ENCODE assay signal across 14 cellular contexts in the genomic region with DNA sequence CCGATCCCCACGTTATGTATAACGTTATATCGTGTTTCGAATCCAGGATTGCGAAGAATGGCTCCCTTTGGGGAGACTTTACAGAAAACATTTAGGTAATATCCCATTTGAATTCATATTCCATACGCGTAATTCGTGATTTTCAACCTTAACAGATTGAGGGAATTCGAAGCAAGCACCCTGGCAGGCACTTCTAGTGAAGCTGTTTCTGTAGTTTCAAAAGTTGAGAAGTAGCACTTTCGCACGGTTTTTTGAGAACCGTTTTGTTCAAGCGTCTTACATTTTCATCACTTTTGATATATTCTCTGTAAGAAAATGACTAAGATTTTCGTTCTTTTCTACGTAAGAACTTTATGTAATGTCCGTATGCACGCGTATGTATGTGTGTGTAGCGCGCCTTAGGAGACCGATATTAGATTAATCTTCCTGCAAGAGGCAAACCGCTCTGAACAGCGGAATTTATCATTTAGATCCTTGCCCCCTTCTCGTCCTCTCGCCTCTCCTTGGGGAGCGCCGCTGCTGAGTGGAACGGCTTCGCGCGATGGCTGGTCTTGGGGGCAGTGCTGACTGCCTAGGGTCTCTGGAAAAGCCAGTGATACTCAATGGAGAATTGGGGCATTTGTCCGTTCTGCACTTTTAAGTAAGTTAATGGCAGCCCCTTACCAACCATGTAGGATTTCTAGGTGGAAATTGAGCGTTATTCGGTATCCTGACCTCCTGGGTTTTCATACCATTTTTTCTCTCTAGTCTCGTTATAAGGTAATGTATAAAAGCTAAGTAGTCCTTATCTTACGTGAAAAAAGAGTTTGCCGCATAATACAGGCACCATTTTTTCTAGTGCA. TPM values are rescaled to one million over a fixed set of nuclear protein-coding genes. Genes with fewer than 3 reads are reported as not detected.
DNase-seq lines count a peak whose midpoint lies in the region; ATAC-seq, FAIRE-seq and TF ChIP-seq lines count a peak whose summit lies in the region.
"Had no signal": no experiment of that assay in that cellular context is flagged by ENCODE, and none has a peak within 500 bp of the region (broad histone marks: within the 10 kb centered on the region; RNA-seq: fewer than 3 reads in every experiment).

No MANE protein-coding gene starts in this region.

- H3K9ac ChIP-seq in kidney (ENCODE audit: low read length in 2 of 2): no peak overlapping the region

- no peak for TF ChIP-seq POLR2A in stomach (IDR thresholded peaks at IDR 0.05)

- no peak overlapping the region for H3K4me3 Mint-ChIP-seq in activated CD8-positive, alpha-beta memory T cell treated with anti-CD3 and anti-CD28 coated beads, Interleukin-2, amount 10 ng/mL, durations not matched to agents 7 days and 5 days
- H3K4me3 Mint-ChIP-seq: activated CD4-positive, alpha-beta memory T cell treated with anti-CD3 and anti-CD28 coated beads for 36 hours had no signal

- intact Hi-C loops in kidney (cut with DNase I) (no loop called here), stomach (cut with DNase I; ENCODE audit: low total_unique reads) (no loop called here)

- no peak for TF ChIP-seq CTCF in astrocyte of the spinal cord (IDR thresholded peaks at IDR 0.05; ENCODE audit: low read depth, low read length)
- no peak for TF ChIP-seq CTCF in kidney (IDR thresholded peaks at IDR 0.05; ENCODE audit: borderline replicate concordance, extremely low read depth, insufficient read depth)
- no peak for TF ChIP-seq CTCF in stomach (IDR thresholded peaks at IDR 0.05)

- H3K4me1 ChIP-seq in kidney (ENCODE audit: control insufficient read depth in 1 of 2, insufficient read depth in 1 of 2, low read depth in 1 of 2, low read length in 2 of 2) (peaks cover 0 to 4% of the 10 kb centered on the region in 2 donors), stomach (peaks cover 0 to 30% (median 22%) of the 10 kb centered on the region in 4 donors)
- H3K4me1 ChIP-seq: colonic mucosa had no signal

- CTCF ChIA-PET in activated CD8-positive, alpha-beta memory T cell treated with anti-CD3 and anti-CD28 coated beads, Interleukin-2, amount 10 ng/mL, durations not matched to agents 7 days and 5 days (lab: Charles Lee): no interaction called here

- peak overlapping the region; percentile 10 for H3K4me3 ChIP-seq in astrocyte of the spinal cord (ENCODE audit: low read depth, low read length)
- H3K4me3 ChIP-seq in kidney (ENCODE audit: low read length in 2 of 2): peak overlapping the region in 1 of 2 donors; percentile 62
- peak overlapping the region; percentile 38 to 45 (median 44) for H3K4me3 ChIP-seq in stomach

- H3K9me3 ChIP-seq in kidney (ENCODE audit: control insufficient read depth in 1 of 2, low read length in 2 of 2) (peaks cover 0 to 6% of the 10 kb centered on the region in 2 donors), stomach (peaks cover 0 to 9% (median 0%) of the 10 kb centered on the region in 4 donors)
- H3K9me3 ChIP-seq: colonic mucosa had no signal

- no peak for DNase-seq in activated CD8-positive, alpha-beta memory T cell treated with anti-CD3 and anti-CD28 coated beads, Interleukin-2, amount 10 ng/mL, durations not matched to agents 7 days and 5 days
- DNase-seq in activated CD8-positive, alpha-beta memory T cell treated with anti-CD3 and anti-CD28 coated beads, Interleukin-2, amount 50 U/mL, for 48 hours: no peak
- DNase-seq in astrocyte of the spinal cord (ENCODE audit: low read depth, low spot score) (peak; percentile 1), kidney (peak; percentile 30), stomach (no peak), caudate nucleus (lab: John Stamatoyannopoulos, UW) (no peak)
- DNase-seq: ACHN; activated CD4-positive, alpha-beta memory T cell treated with anti-CD3 and anti-CD28 coated beads for 36 hours; NCI-H1048; OCI-M1 had no signal

- H3K27ac Mint-ChIP-seq in activated CD8-positive, alpha-beta memory T cell treated with anti-CD3 and anti-CD28 coated beads, Interleukin-2, amount 10 ng/mL, durations not matched to agents 7 days and 5 days: peak overlapping the region; percentile 19
- H3K27ac Mint-ChIP-seq: activated CD4-positive, alpha-beta memory T cell treated with anti-CD3 and anti-CD28 coated beads for 36 hours had no signal

- H3K4me1 Mint-ChIP-seq in activated CD8-positive, alpha-beta memory T cell treated with anti-CD3 and anti-CD28 coated beads, Interleukin-2, amount 10 ng/mL, durations not matched to agents 7 days and 5 days: peaks cover 13% of the 10 kb centered on the region

- TF ChIP-seq EP300 in stomach (IDR thresholded peaks at IDR 0.05): no peak

- H3K27ac ChIP-seq in kidney (ENCODE audit: low read depth in 2 of 2, low read length in 2 of 2) (no peak overlapping the region), stomach (peak overlapping the region in 4 of 5 donors; percentile 66 to 80 (median 73)), caudate nucleus (ENCODE audit: low read depth, low read length) (no peak overlapping the region)
- H3K27ac ChIP-seq: colonic mucosa had no signal

- H3K27me3 ChIP-seq in stomach: peaks cover 0 to 75% (median 42%) of the 10 kb centered on the region in 3 donors

- no peak for FAIRE-seq in kidney (lab: Jason Lieb, UNC)

- no peak for ATAC-seq in activated CD8-positive, alpha-beta memory T cell treated with anti-CD3 and anti-CD28 coated beads, Interleukin-2, amount 10 ng/mL, durations not matched to agents 7 days and 5 days
- ATAC-seq in HG03565 (IDR thresholded peaks at IDR 0.05; ENCODE audit: unreplicated experiment) (no peak), GM18517 (IDR thresholded peaks at IDR 0.05; ENCODE audit: unreplicated experiment) (no peak)

- peaks cover 64% of the 10 kb centered on the region for H3K27me3 Mint-ChIP-seq in activated CD8-positive, alpha-beta memory T cell treated with anti-CD3 and anti-CD28 coated beads, Interleukin-2, amount 10 ng/mL, durations not matched to agents 7 days and 5 days

- peaks cover 6% of the 10 kb centered on the region for H3K36me3 Mint-ChIP-seq in activated CD8-positive, alpha-beta memory T cell treated with anti-CD3 and anti-CD28 coated beads, Interleukin-2, amount 10 ng/mL, durations not matched to agents 7 days and 5 days

- 39 to 59% (median 50%) methylated on average over 38 of the region's 38 CpGs for WGBS in stomach, 5 donors

- no peaks in the 10 kb centered on the region for H3K36me3 ChIP-seq in kidney (ENCODE audit: control insufficient read depth in 1 of 2, insufficient read depth in 2 of 2, low read length in 2 of 2)
- no peaks in the 10 kb centered on the region for H3K36me3 ChIP-seq in stomach
- H3K36me3 ChIP-seq: colonic mucosa had no signal

- in situ Hi-C loops in astrocyte of the spinal cord (cut with HindIII; ENCODE audit: low sequenced_read_pairs): no loop called here

- H3K9me3 Mint-ChIP-seq in activated CD8-positive, alpha-beta memory T cell treated with anti-CD3 and anti-CD28 coated beads, Interleukin-2, amount 10 ng/mL, durations not matched to agents 7 days and 5 days (ENCODE audit: low read depth): peaks cover 8% of the 10 kb centered on the region

RNA-seq across cellular contexts. Expression of a gene that starts 4.8 kb away (rescaled TPM):
- total RNA-seq in activated CD8-positive, alpha-beta memory T cell treated with anti-CD3 and anti-CD28 coated beads, Interleukin-2, amount 10 ng/mL, durations not matched to agents 7 days and 5 days: not detected
- total RNA-seq in kidney: 0.47 TPM
- polyA plus RNA-seq in kidney (ENCODE audit: insufficient read depth, low read depth, low replicate concordance): 0.17 TPM
- 1 to 10 TPM in 2 of 5 donors, not detected in 3; 1.0 to 2.0 TPM for total RNA-seq in stomach
- 1 to 10 TPM in 1 of 3 donors, under 1 TPM in 2; 0.30 to 1.7 (median 0.31) TPM for polyA plus RNA-seq in stomach
- total RNA-seq: activated CD4-positive, alpha-beta memory T cell treated with anti-CD3 and anti-CD28 coated beads for 36 hours; mononuclear cell had no signal

Comparison
In these comparisons a context has a peak if more than half of its experiments do, and no peak if none do; other contexts are left out.
1. DNase-seq: peak in astrocyte of the spinal cord (single experiment) and kidney (single experiment); none in activated CD8-positive, alpha-beta memory T cell treated with anti-CD3 and anti-CD28 coated beads, Interleukin-2, amount 10 ng/mL, durations not matched to agents 7 days and 5 days (single experiment), activated CD8-positive, alpha-beta memory T cell treated with anti-CD3 and anti-CD28 coated beads, Interleukin-2, amount 50 U/mL, for 48 hours (single experiment), stomach (single experiment) and caudate nucleus (0 of 61).
2. H3K27ac ChIP-seq: peak in stomach (4 of 5); none in kidney (0 of 2) and caudate nucleus (single experiment).